ENCODE assay signal across 8 cellular contexts in genomic region chr1:54764922-54765561, GRCh38. TPM values are rescaled to one million over a fixed set of nuclear protein-coding genes. Genes with fewer than 3 reads are reported as not detected.
A peak's percentile ranks its signal among the peaks of the same experiment; 100 is the strongest.
DNase-seq lines count a peak whose midpoint lies in the region; ATAC-seq and TF ChIP-seq lines count a peak whose summit lies in the region.

No MANE protein-coding gene starts in this region.

- no peaks in the 10 kb centered on the region for H3K9me3 ChIP-seq in transverse colon

- no peaks in the 10 kb centered on the region for H3K27me3 ChIP-seq in transverse colon

- DNase-seq in left lobe of liver (ENCODE audit: low spot score) = no peak
- DNase-seq in transverse colon = no peak
- no peak for DNase-seq in effector CD8-positive, alpha-beta T cell (lab: John Stamatoyannopoulos, UW)
- no peak for DNase-seq in central memory CD4-positive, alpha-beta T cell
- no peak for DNase-seq in retina

- TF ChIP-seq CTCF in transverse colon (IDR thresholded peaks at IDR 0.05) = peak in 1 of 5 experiments; percentile 8

- intact Hi-C loops in transverse colon (cut with DNase I; ENCODE audit: low total_unique reads) = no loop called here

- no peak for TF ChIP-seq EP300 in transverse colon (IDR thresholded peaks at IDR 0.05; ENCODE audit: low read depth)

- no peaks in the 10 kb centered on the region for H3K36me3 Mint-ChIP-seq in activated naive CD8-positive, alpha-beta T cell

- H3K4me1 ChIP-seq in transverse colon = peaks cover 6 to 16% (median 14%) of the 10 kb centered on the region in 4 donors

- 39 to 58% methylated on average over 5 to 13 of the region's 13 CpGs for WGBS in transverse colon (ENCODE audit: low coverage in 1 of 2), 2 donors

- ATAC-seq in GM19351 (IDR thresholded peaks at IDR 0.05; ENCODE audit: unreplicated experiment) (peak; percentile 22), HG03060 (IDR thresholded peaks at IDR 0.05; ENCODE audit: low read depth, unreplicated experiment) (peak; percentile 4), left lobe of liver (peak; percentile 26)

- no peaks in the 10 kb centered on the region for H3K9me3 Mint-ChIP-seq in activated naive CD8-positive, alpha-beta T cell (ENCODE audit: low read depth)

- H3K27ac Mint-ChIP-seq in activated naive CD8-positive, alpha-beta T cell = peak overlapping the region; percentile 81

- TF ChIP-seq POLR2A in transverse colon (IDR thresholded peaks at IDR 0.05) = no peak

- no peaks in the 10 kb centered on the region for H3K36me3 ChIP-seq in transverse colon

- peak overlapping the region; percentile 58 to 89 (median 74) for H3K27ac ChIP-seq in transverse colon

- H3K4me3 Mint-ChIP-seq in activated naive CD8-positive, alpha-beta T cell = peak overlapping the region; percentile 91

- peaks cover 24% of the 10 kb centered on the region for H3K4me1 Mint-ChIP-seq in activated naive CD8-positive, alpha-beta T cell (ENCODE audit: low read depth)

- peak overlapping the region; percentile 23 to 88 (median 75) for H3K4me3 ChIP-seq in transverse colon

- H3K27me3 Mint-ChIP-seq in activated naive CD8-positive, alpha-beta T cell = no peaks in the 10 kb centered on the region

- in situ Hi-C loops in transverse colon (cut with MboI; ENCODE audit: low pct_ligation_motif_present in 1 of 4, low pct_unique_long_range_greater_than_20kb in 1 of 4, low sequenced_read_pairs in 3 of 4) = no loop called here

RNA-seq across cellular contexts. Expression of gene PARS2, which starts 0.7 kb away (rescaled TPM):
- 4.3 TPM for total RNA-seq in left lobe of liver
- total RNA-seq in transverse colon = 10 to 100 TPM in 1 of 4 donors, 1 to 10 TPM in 2, not detected in 1; 8.9 to 13.5 (median 9.1) TPM

RNA-seq across cellular contexts. Expression of gene TTC22, which starts 36.1 kb away (rescaled TPM):
- total RNA-seq in left lobe of liver (4.4 TPM), transverse colon (100 to 1,000 TPM in 2 of 4 donors, 10 to 100 TPM in 2; 39.8 to 174 (median 98.4) TPM)

RNA-seq across cellular contexts. Expression of gene TTC4, which starts 49.4 kb away (rescaled TPM):
- total RNA-seq in left lobe of liver = 8.3 TPM
- 10 to 100 TPM in 2 of 4 donors, 1 to 10 TPM in 2; 1.8 to 33.7 (median 15.2) TPM for total RNA-seq in transverse colon
